ENCODE assay signal across 19 cellular contexts in genomic region chr2:232714969-232715368, GRCh38.
"Had no signal": no experiment of that assay in that cellular context is flagged by ENCODE, and none has a peak within 500 bp of the region (broad histone marks: within the 10 kb centered on the region; RNA-seq: fewer than 3 reads in every experiment).

No MANE protein-coding gene starts in this region.

- H3K27ac Mint-ChIP-seq: activated naive CD4-positive, alpha-beta T cell treated with anti-CD3 and anti-CD28 coated beads for 36 hours; progenitor cell of endocrine pancreas; stimulated activated naive B cell treated with anti-CD40 and anti-IgM and Interleukin-4, amounts not matched to agents 10 μg/mL and 1 μg/mL and 100 μg/mL, for 72 hours had no signal

- ATAC-seq: stimulated activated naive B cell treated with anti-CD40 and anti-IgM and Interleukin-4, amounts not matched to agents 10 μg/mL and 1 μg/mL and 100 μg/mL, for 72 hours had no signal

- H3K27ac ChIP-seq: left ventricle myocardium inferior, sigmoid colon, transverse colon, VCaP had no signal

- H3K4me1 ChIP-seq: transverse colon had no signal

- H3K27me3 ChIP-seq: sigmoid colon, transverse colon had no signal

- H3K27me3 Mint-ChIP-seq: brain; progenitor cell of endocrine pancreas; stimulated activated naive B cell treated with anti-CD40 and anti-IgM and Interleukin-4, amounts not matched to agents 10 μg/mL and 1 μg/mL and 100 μg/mL, for 72 hours had no signal

- H3K4me2 ChIP-seq: smooth muscle cell had no signal

- DNase-seq: activated CD4-positive, CD25-positive, alpha-beta regulatory T cell treated with anti-CD3 and anti-CD28 coated beads, Interleukin-2, amount 50 U/mL, for 72 hours; activated naive CD4-positive, alpha-beta T cell treated with anti-CD3 and anti-CD28 coated beads for 36 hours; activated T-cell treated with anti-CD3 and anti-CD28 coated beads, Interleukin-2, amount 50 U/mL, for 1 hour; anterior cingulate cortex; glutamatergic neuron; hippocampal formation; left ventricle myocardium inferior; retina; sigmoid colon; stimulated activated CD4-positive, alpha-beta T cell treated with anti-CD3 and anti-CD28 coated beads, Interleukin-15, amount 100 ng/mL, for 24 hours; stimulated activated naive B cell treated with anti-CD40 and anti-IgM and Interleukin-4, amounts not matched to agents 10 μg/mL and 1 μg/mL and 100 μg/mL, for 72 hours; transverse colon had no signal

- FAIRE-seq: endometrium, urothelium cell line had no signal

- H3K4me3 Mint-ChIP-seq: activated naive CD4-positive, alpha-beta T cell treated with anti-CD3 and anti-CD28 coated beads for 36 hours; brain; neural crest cell; stimulated activated naive B cell treated with anti-CD40 and anti-IgM and Interleukin-4, amounts not matched to agents 10 μg/mL and 1 μg/mL and 100 μg/mL, for 72 hours had no signal

- H3K4me3 ChIP-seq: left ventricle myocardium inferior, sigmoid colon, smooth muscle cell, transverse colon had no signal

- H3K9me3 ChIP-seq: sigmoid colon, transverse colon had no signal
